ENCODE assay signal across 24 cellular contexts in genomic region chr11:3009481-3009880, GRCh38. TPM values are rescaled to one million over a fixed set of nuclear protein-coding genes. Genes with fewer than 3 reads are reported as not detected.
DNase-seq lines count a peak whose midpoint lies in the region; ATAC-seq and TF ChIP-seq lines count a peak whose summit lies in the region.
"Had no signal": no experiment of that assay in that cellular context is flagged by ENCODE, and none has a peak within 500 bp of the region (broad histone marks: within the 10 kb centered on the region; RNA-seq: fewer than 3 reads in every experiment).

No MANE protein-coding gene starts in this region.

- no peak for ATAC-seq in activated CD8-positive, alpha-beta memory T cell treated with anti-CD3 and anti-CD28 coated beads, Interleukin-2, amount 10 ng/mL, durations not matched to agents 7 days and 5 days
- no peak for ATAC-seq in GM21737 (IDR thresholded peaks at IDR 0.05; ENCODE audit: unreplicated experiment)
- ATAC-seq: body of pancreas had no signal

- no peak for TF ChIP-seq CTCF in GM12865 (IDR thresholded peaks at IDR 0.05; ENCODE audit: insufficient read depth, low read depth, low read length, missing control alignments)
- no peak for TF ChIP-seq CTCF in osteoblast (IDR thresholded peaks at IDR 0.05; ENCODE audit: extremely low read depth, low read depth, low read length)

- peaks cover 12% of the 10 kb centered on the region for H4K20me1 ChIP-seq in osteoblast (ENCODE audit: insufficient read depth, low read length)

- H3K9me3 Mint-ChIP-seq in activated CD8-positive, alpha-beta memory T cell treated with anti-CD3 and anti-CD28 coated beads, Interleukin-2, amount 10 ng/mL, durations not matched to agents 7 days and 5 days (ENCODE audit: low read depth): no peaks in the 10 kb centered on the region
- H3K9me3 Mint-ChIP-seq in activated T-helper 1 cell treated with anti-CD3 and anti-CD28 coated beads, Interleukin-12 subunit alpha, Interleukin-12 subunit beta, Interleukin-2, Interleukin-4 antibody, amounts not matched to agents 30 ng/mL and 10 ng/mL and 1 ng/mL, durations not matched to agents 14 hours and 24 hours and 36 hours: no peaks in the 10 kb centered on the region

- H3K4me1 Mint-ChIP-seq in activated CD8-positive, alpha-beta memory T cell treated with anti-CD3 and anti-CD28 coated beads, Interleukin-2, amount 10 ng/mL, durations not matched to agents 7 days and 5 days: peaks cover 89% of the 10 kb centered on the region
- H3K4me1 Mint-ChIP-seq in activated T-helper 1 cell treated with anti-CD3 and anti-CD28 coated beads, Interleukin-12 subunit alpha, Interleukin-12 subunit beta, Interleukin-2, Interleukin-4 antibody, amounts not matched to agents 30 ng/mL and 10 ng/mL and 1 ng/mL, durations not matched to agents 14 hours and 24 hours and 36 hours (ENCODE audit: low read depth): peaks cover 37% of the 10 kb centered on the region

- H3K4me3 ChIP-seq in GM12865 (ENCODE audit: low read depth, low read length) (no peak overlapping the region), osteoblast (ENCODE audit: insufficient read depth, low read length) (no peak overlapping the region)
- H3K4me3 ChIP-seq: body of pancreas, lung, skin epidermis, vagina had no signal

- H3K27me3 ChIP-seq in osteoblast (ENCODE audit: insufficient read depth, low read length): no peaks in the 10 kb centered on the region
- H3K27me3 ChIP-seq: body of pancreas, vagina had no signal

- peaks cover 71% of the 10 kb centered on the region for H3K36me3 ChIP-seq in osteoblast (ENCODE audit: insufficient read depth, low read length)

- H3K4me1 ChIP-seq in osteoblast (ENCODE audit: insufficient read depth, low read length): peaks cover 6% of the 10 kb centered on the region
- H3K4me1 ChIP-seq: body of pancreas, vagina had no signal

- H2AFZ ChIP-seq in osteoblast (ENCODE audit: low read length): no peak overlapping the region

- intact Hi-C loops in activated T-helper 1 cell treated with anti-CD3 and anti-CD28 coated beads, Interleukin-12 subunit alpha, Interleukin-12 subunit beta, Interleukin-2, Interleukin-4 antibody, amounts not matched to agents 30 ng/mL and 10 ng/mL and 1 ng/mL, durations not matched to agents 14 hours and 24 hours and 36 hours (cut with micrococcal nuclease): no loop called here

- no peak for DNase-seq in activated CD8-positive, alpha-beta memory T cell treated with anti-CD3 and anti-CD28 coated beads, Interleukin-2, amount 10 ng/mL, durations not matched to agents 7 days and 5 days
- DNase-seq in activated CD8-positive, alpha-beta memory T cell treated with anti-CD3 and anti-CD28 coated beads, Interleukin-2, amount 50 U/mL, for 4 hours: no peak
- DNase-seq in GM12865 (ENCODE audit: low read depth): peak; percentile 52
- DNase-seq in activated T-helper 1 cell treated with anti-CD3 and anti-CD28 coated beads, Interleukin-12 subunit alpha, Interleukin-12 subunit beta, Interleukin-2, Interleukin-4 antibody, amounts not matched to agents 30 ng/mL and 10 ng/mL and 1 ng/mL, durations not matched to agents 14 hours and 24 hours and 36 hours (ENCODE audit: low spot score): no peak
- peak; percentile 39 for DNase-seq in osteoblast (ENCODE audit: insufficient read length, low spot score, missing footprints)
- DNase-seq in AG20443 (ENCODE audit: low spot score): no peak
- DNase-seq in 8988T: no peak
- DNase-seq: ACHN; activated gamma-delta T cell; body of pancreas; cortex of kidney; GDM1; islet precursor cell; Kasumi-1; NCI-H1105; NCI-H2081; NCI-H510A treated with DMSO at 0.1 percent for 48 hours; stimulated activated CD4-positive, alpha-beta T cell treated with anti-CD3 and anti-CD28 coated beads, Interleukin-4, amount 100 ng/mL, for 1 hour had no signal

- H3K27me3 Mint-ChIP-seq in activated CD8-positive, alpha-beta memory T cell treated with anti-CD3 and anti-CD28 coated beads, Interleukin-2, amount 10 ng/mL, durations not matched to agents 7 days and 5 days: no peaks in the 10 kb centered on the region
- no peaks in the 10 kb centered on the region for H3K27me3 Mint-ChIP-seq in activated T-helper 1 cell treated with anti-CD3 and anti-CD28 coated beads, Interleukin-12 subunit alpha, Interleukin-12 subunit beta, Interleukin-2, Interleukin-4 antibody, amounts not matched to agents 30 ng/mL and 10 ng/mL and 1 ng/mL, durations not matched to agents 14 hours and 24 hours and 36 hours (ENCODE audit: insufficient read depth)

- peak overlapping the region; percentile 90 for H3K27ac Mint-ChIP-seq in activated CD8-positive, alpha-beta memory T cell treated with anti-CD3 and anti-CD28 coated beads, Interleukin-2, amount 10 ng/mL, durations not matched to agents 7 days and 5 days
- peak overlapping the region; percentile 85 for H3K27ac Mint-ChIP-seq in activated T-helper 1 cell treated with anti-CD3 and anti-CD28 coated beads, Interleukin-12 subunit alpha, Interleukin-12 subunit beta, Interleukin-2, Interleukin-4 antibody, amounts not matched to agents 30 ng/mL and 10 ng/mL and 1 ng/mL, durations not matched to agents 14 hours and 24 hours and 36 hours

- H3K9me3 ChIP-seq in osteoblast (ENCODE audit: low read depth, low read length): no peaks in the 10 kb centered on the region
- H3K9me3 ChIP-seq: body of pancreas, vagina had no signal

- H3K4me2 ChIP-seq in osteoblast (ENCODE audit: insufficient read depth, low read length): no peak overlapping the region

- H3K36me3 Mint-ChIP-seq in activated CD8-positive, alpha-beta memory T cell treated with anti-CD3 and anti-CD28 coated beads, Interleukin-2, amount 10 ng/mL, durations not matched to agents 7 days and 5 days: peaks cover 53% of the 10 kb centered on the region
- H3K36me3 Mint-ChIP-seq in activated T-helper 1 cell treated with anti-CD3 and anti-CD28 coated beads, Interleukin-12 subunit alpha, Interleukin-12 subunit beta, Interleukin-2, Interleukin-4 antibody, amounts not matched to agents 30 ng/mL and 10 ng/mL and 1 ng/mL, durations not matched to agents 14 hours and 24 hours and 36 hours (ENCODE audit: low read depth): peaks cover 37% of the 10 kb centered on the region

- no peak overlapping the region for H3K4me3 Mint-ChIP-seq in activated CD8-positive, alpha-beta memory T cell treated with anti-CD3 and anti-CD28 coated beads, Interleukin-2, amount 10 ng/mL, durations not matched to agents 7 days and 5 days
- no peak overlapping the region for H3K4me3 Mint-ChIP-seq in activated T-helper 1 cell treated with anti-CD3 and anti-CD28 coated beads, Interleukin-12 subunit alpha, Interleukin-12 subunit beta, Interleukin-2, Interleukin-4 antibody, amounts not matched to agents 30 ng/mL and 10 ng/mL and 1 ng/mL, durations not matched to agents 14 hours and 24 hours and 36 hours

- no peak overlapping the region for H3K27ac ChIP-seq in osteoblast (ENCODE audit: low read depth, low read length)
- H3K27ac ChIP-seq: body of pancreas, C4-2B, vagina, VCaP had no signal

- no peaks in the 10 kb centered on the region for H3K79me2 ChIP-seq in osteoblast (ENCODE audit: insufficient read depth, low read length)

- CTCF ChIA-PET in activated CD8-positive, alpha-beta memory T cell treated with anti-CD3 and anti-CD28 coated beads, Interleukin-2, amount 10 ng/mL, durations not matched to agents 7 days and 5 days (lab: Charles Lee): interaction anchor here (1.1 to 2.1 kb wide), 4 partner anchors 11 to 34 kb away, joined by 3 to 6 read pairs (median 4); no protein-coding TSS in a partner anchor

RNA-seq across cellular contexts. Expression of gene NAP1L4, which starts 17.4 kb away (rescaled TPM):
- 100 to 1,000 TPM; 347 to 389 TPM for total RNA-seq in activated CD8-positive, alpha-beta memory T cell treated with anti-CD3 and anti-CD28 coated beads, Interleukin-2, amount 10 ng/mL, durations not matched to agents 7 days and 5 days
- 284 and 285 TPM in 2 replicates for total RNA-seq in activated T-helper 1 cell treated with anti-CD3 and anti-CD28 coated beads, Interleukin-12 subunit alpha, Interleukin-12 subunit beta, Interleukin-2, Interleukin-4 antibody, amounts not matched to agents 30 ng/mL and 10 ng/mL and 1 ng/mL, durations not matched to agents 14 hours and 24 hours and 36 hours
- 72.0 and 87.8 TPM in 2 replicates for total RNA-seq in osteoblast

RNA-seq across cellular contexts. Expression of gene CARS1, which starts 47.7 kb away (rescaled TPM):
- total RNA-seq in activated CD8-positive, alpha-beta memory T cell treated with anti-CD3 and anti-CD28 coated beads, Interleukin-2, amount 10 ng/mL, durations not matched to agents 7 days and 5 days: 100 to 1,000 TPM; 109 to 119 TPM
- 60.5 and 63.6 TPM in 2 replicates for total RNA-seq in activated T-helper 1 cell treated with anti-CD3 and anti-CD28 coated beads, Interleukin-12 subunit alpha, Interleukin-12 subunit beta, Interleukin-2, Interleukin-4 antibody, amounts not matched to agents 30 ng/mL and 10 ng/mL and 1 ng/mL, durations not matched to agents 14 hours and 24 hours and 36 hours
- 99.3 and 106 TPM in 2 replicates for total RNA-seq in osteoblast

Comparison
In these comparisons a context has a peak if more than half of its experiments do, and no peak if none do; other contexts are left out.
1. DNase-seq: peak in GM12865 (single experiment) and osteoblast (single experiment); none in activated CD8-positive, alpha-beta memory T cell treated with anti-CD3 and anti-CD28 coated beads, Interleukin-2, amount 10 ng/mL, durations not matched to agents 7 days and 5 days (single experiment), activated CD8-positive, alpha-beta memory T cell treated with anti-CD3 and anti-CD28 coated beads, Interleukin-2, amount 50 U/mL, for 4 hours (single experiment), activated T-helper 1 cell treated with anti-CD3 and anti-CD28 coated beads, Interleukin-12 subunit alpha, Interleukin-12 subunit beta, Interleukin-2, Interleukin-4 antibody, amounts not matched to agents 30 ng/mL and 10 ng/mL and 1 ng/mL, durations not matched to agents 14 hours and 24 hours and 36 hours (single experiment), AG20443 (single experiment) and 8988T (single experiment).